Comparison of ENCODE assay signal across 34 cellular contexts in the genomic region with DNA sequence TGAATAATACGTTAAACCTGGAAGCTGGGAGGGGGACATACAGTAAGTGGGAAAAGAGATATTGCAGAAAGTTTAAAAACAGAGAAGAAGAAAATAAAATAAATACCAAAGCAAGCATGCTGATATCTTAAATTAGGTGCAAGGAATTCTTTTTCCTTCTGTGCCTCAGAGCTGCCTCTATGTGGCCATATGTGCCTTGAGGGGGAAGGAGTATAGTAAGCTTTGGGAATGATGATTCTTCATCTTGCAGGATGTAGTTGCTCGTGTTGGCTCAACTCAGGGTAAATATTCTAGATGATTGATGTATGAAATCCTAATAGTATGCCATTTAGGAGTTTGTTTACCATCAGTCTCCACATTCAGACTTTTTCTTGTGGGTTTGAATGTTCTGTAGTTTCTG.
A peak's percentile ranks its signal among the peaks of the same experiment; 100 is the strongest.
DNase-seq lines count a peak whose midpoint lies in the region; ATAC-seq, FAIRE-seq and TF ChIP-seq lines count a peak whose summit lies in the region.
"Had no signal": no experiment of that assay in that cellular context is flagged by ENCODE, and none has a peak within 500 bp of the region (broad histone marks: within the 10 kb centered on the region; RNA-seq: fewer than 3 reads in every experiment).

No MANE protein-coding gene starts in this region.

- H3K27me3 ChIP-seq in Loucy (ENCODE audit: insufficient read depth, low read length, poor library complexity, severe bottlenecking) (no peaks in the 10 kb centered on the region), body of pancreas (no peaks in the 10 kb centered on the region), pancreas (no peaks in the 10 kb centered on the region)
- H3K27me3 ChIP-seq: BE2C; BLaER1; BLaER1 treated with 17β-estradiol and CSF1 and Interleukin-3, amounts not matched to agents 10 nM and 100 nM had no signal

- DNase-seq in DMS 273 (lab: John Stamatoyannopoulos, UW; ENCODE audit: unreplicated experiment) (peak; percentile 10), DMS 273 treated with DMSO at 0.1 percent for 48 hours (lab: John Stamatoyannopoulos, UW) (no peak), body of pancreas (no peak), pancreas (no peak), DMS79 treated with DMSO at 0.1 percent for 48 hours (lab: John Stamatoyannopoulos, UW) (no peak)
- DNase-seq: 8988T; ACHN; AML-193; BE2C; C1 segment of cervical spinal cord; Caco-2; Calu3; CD4-positive, alpha-beta memory T cell; CD4-positive, alpha-beta T cell; CD4-positive, CD25-positive, alpha-beta regulatory T cell; CD8-positive, alpha-beta memory T cell; CD8-positive, alpha-beta T cell; COR-L47; DMS153; DMS53; DMS79; DND-41; EL had no signal

- 4 to 25% methylated on average over 2 of the region's 2 CpGs for WGBS in body of pancreas, 2 donors
- 12 to 17% methylated on average over 2 of the region's 2 CpGs for WGBS in pancreas, 2 donors

- H3K27ac ChIP-seq in body of pancreas (peak overlapping the region; percentile 32 to 68 (median 46)), pancreas (peak overlapping the region in 1 of 4 donors; percentile 35)
- H3K27ac ChIP-seq: 22Rv1; A549; BLaER1; BLaER1 treated with 17β-estradiol and CSF1 and Interleukin-3, amounts not matched to agents 10 nM and 100 nM; C4-2B had no signal

- no peak for TF ChIP-seq POLR2A in body of pancreas (IDR thresholded peaks at IDR 0.05)

- peaks cover 11% of the 10 kb centered on the region; the same call in 1 of the 2 replicates for H3K9me3 ChIP-seq in Loucy (ENCODE audit: insufficient read depth, low read depth, low read length)
- H3K9me3 ChIP-seq in body of pancreas: no peaks in the 10 kb centered on the region
- no peaks in the 10 kb centered on the region for H3K9me3 ChIP-seq in pancreas
- H3K9me3 ChIP-seq: A549, BE2C, Caco-2 had no signal

- 0 out of 2 replicates have a peak, but pooled peaks cover 4% of the 10 kb centered on the region for H3F3A ChIP-seq in Loucy (ENCODE audit: low read depth)

- no peak for FAIRE-seq in pancreas (lab: Jason Lieb, UNC)
- FAIRE-seq: A204.1, A549, D721Med, G401.6 had no signal

- H4K20me1 ChIP-seq in Loucy (ENCODE audit: insufficient read depth, low read length, poor library complexity, severe bottlenecking): no peaks in the 10 kb centered on the region
- H4K20me1 ChIP-seq: BLaER1; BLaER1 treated with 17β-estradiol and CSF1 and Interleukin-3, amounts not matched to agents 10 nM and 100 nM had no signal

- intact Hi-C loops in body of pancreas (cut with DNase I): no loop called here
- intact Hi-C loops in pancreas (cut with DNase I): no loop called here

- peak overlapping the region; percentile 23 for H3K9ac ChIP-seq in Loucy (ENCODE audit: low read depth, low read length, poor library complexity, severe bottlenecking)
- H3K9ac ChIP-seq: BLaER1; BLaER1 treated with 17β-estradiol and CSF1 and Interleukin-3, amounts not matched to agents 10 nM and 100 nM had no signal

- H3K4me1 ChIP-seq in Loucy (ENCODE audit: insufficient read depth, low read length, poor library complexity, severe bottlenecking) (peaks cover 45% of the 10 kb centered on the region), body of pancreas (peaks cover 26% of the 10 kb centered on the region), pancreas (peaks cover 4 to 18% (median 12%) of the 10 kb centered on the region in 3 donors)
- H3K4me1 ChIP-seq: A549; BE2C; BLaER1; BLaER1 treated with 17β-estradiol and CSF1 and Interleukin-3, amounts not matched to agents 10 nM and 100 nM; Caco-2 had no signal

- H3K4me3 ChIP-seq in Loucy (ENCODE audit: low read length, poor library complexity, severe bottlenecking) (peak overlapping the region; percentile 33), body of pancreas (no peak overlapping the region), pancreas (no peak overlapping the region)
- H3K4me3 ChIP-seq: A549; BLaER1; BLaER1 treated with 17β-estradiol and CSF1 and Interleukin-3, amounts not matched to agents 10 nM and 100 nM had no signal

- ATAC-seq in body of pancreas: no peak
- peak; percentile 39 to 63 (median 50) for ATAC-seq in pancreas
- no peak for ATAC-seq in GM19467 (IDR thresholded peaks at IDR 0.05; ENCODE audit: unreplicated experiment)
- no peak for ATAC-seq in HG03280 (IDR thresholded peaks at IDR 0.05; ENCODE audit: unreplicated experiment)
- ATAC-seq: A549; CD8-positive, alpha-beta T cell had no signal

- no peak overlapping the region for H2AFZ ChIP-seq in Loucy (ENCODE audit: low read length)

- no peaks in the 10 kb centered on the region for H3K79me2 ChIP-seq in Loucy (ENCODE audit: insufficient read depth, low read length)

- H3K9me2 ChIP-seq in Loucy (replicated peaks; ENCODE audit: low read depth, low read length): no peaks in the 10 kb centered on the region

- TF ChIP-seq CTCF in Loucy (conservative IDR thresholded peaks at IDR 0.05; ENCODE audit: low read length) (no peak), body of pancreas (IDR thresholded peaks at IDR 0.05) (no peak), pancreas (IDR thresholded peaks at IDR 0.05) (no peak)

- peak overlapping the region; percentile 61 for H3K4me2 ChIP-seq in Loucy (ENCODE audit: low read depth, low read length, poor library complexity, severe bottlenecking)
- H3K4me2 ChIP-seq: A549; BLaER1; BLaER1 treated with 17β-estradiol and CSF1 and Interleukin-3, amounts not matched to agents 10 nM and 100 nM had no signal

- H3K36me3 ChIP-seq in Loucy (ENCODE audit: insufficient read depth, low read length) (no peaks in the 10 kb centered on the region), body of pancreas (replicated peaks in 1 of 2; ENCODE audit: insufficient read depth in 1 of 2, low read depth in 2 of 2) (no peaks in the 10 kb centered on the region), pancreas (no peaks in the 10 kb centered on the region)
- H3K36me3 ChIP-seq: BE2C; BLaER1; BLaER1 treated with 17β-estradiol and CSF1 and Interleukin-3, amounts not matched to agents 10 nM and 100 nM had no signal

Comparison
In these comparisons a context has a peak if more than half of its experiments do, and no peak if none do; other contexts are left out.
1. ATAC-seq: peak in pancreas (4 of 4); none in body of pancreas (single experiment), GM19467 (single experiment) and HG03280 (single experiment).